31 cellular contexts compared by ENCODE assay signal in the genomic region with DNA sequence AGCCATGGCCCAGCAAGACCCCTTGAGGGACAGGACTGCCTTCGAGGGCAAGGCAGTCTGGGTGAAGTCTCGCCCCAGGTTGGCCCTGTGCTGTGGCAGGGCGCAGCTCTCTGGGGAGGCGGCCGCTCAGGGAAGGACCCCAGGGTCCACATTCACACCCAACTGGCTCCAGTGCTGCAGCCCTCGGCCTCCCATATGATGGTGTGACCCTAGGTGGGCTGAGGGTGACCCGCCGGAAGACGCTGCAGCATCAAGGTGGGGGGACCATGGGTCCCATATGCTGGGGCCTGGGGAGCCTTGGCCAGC. TPM values are rescaled to one million over a fixed set of nuclear protein-coding genes. Genes with fewer than 3 reads are reported as not detected.
"Had no signal": no experiment of that assay in that cellular context is flagged by ENCODE, and none has a peak within 500 bp of the region (broad histone marks: within the 10 kb centered on the region; RNA-seq: fewer than 3 reads in every experiment).

No MANE protein-coding gene starts in this region.

- FAIRE-seq: bronchial epithelial cell, TTC549 had no signal

- H3K27me3 ChIP-seq: ascending aorta, cardiac muscle cell had no signal

- H3K4me3 ChIP-seq: ascending aorta, cardiac muscle cell had no signal

- H3K36me3 ChIP-seq: ascending aorta, cardiac muscle cell had no signal

- H3K4me1 ChIP-seq: ascending aorta had no signal

- H3K9me3 ChIP-seq: ascending aorta had no signal

- H3K27ac ChIP-seq: ascending aorta, cardiac muscle cell, VCaP had no signal

- ATAC-seq: activated CD4-positive, alpha-beta T cell treated with anti-CD3 and anti-CD28 coated beads for 36 hours; activated CD4-positive, CD25-positive, alpha-beta regulatory T cell treated with anti-CD3 and anti-CD28 coated beads, Interleukin-2, amount 50 U/mL, for 24 hours; activated CD8-positive, alpha-beta memory T cell treated with anti-CD3 and anti-CD28 coated beads, Interleukin-2, amount 10 ng/mL, durations not matched to agents 7 days and 5 days; activated CD8-positive, alpha-beta T cell treated with anti-CD3 and anti-CD28 coated beads, Interleukin-2, amount 10 ng/mL, durations not matched to agents 7 days and 5 days; activated naive CD8-positive, alpha-beta T cell treated with anti-CD3 and anti-CD28 coated beads, Interleukin-2, amount 50 U/mL, for 24 hours had no signal

- DNase-seq: activated CD4-positive, alpha-beta memory T cell treated with anti-CD3 and anti-CD28 coated beads, Interleukin-2, amount 10 ng/mL, durations not matched to agents 7 days and 5 days; activated CD4-positive, alpha-beta T cell treated with anti-CD3 and anti-CD28 coated beads for 1 hour; activated CD4-positive, alpha-beta T cell treated with anti-CD3 and anti-CD28 coated beads for 36 hours; activated CD4-positive, alpha-beta T cell treated with anti-CD3 and anti-CD28 coated beads for 48 hours; activated CD4-positive, alpha-beta T cell treated with anti-CD3 and anti-CD28 coated beads, Interleukin-2, amount 10 ng/mL, durations not matched to agents 7 days and 5 days; activated CD4-positive, alpha-beta T cell treated with anti-CD3 and anti-CD28 coated beads, Interleukin-2, amount 50 U/mL, for 48 hours; activated CD4-positive, CD25-positive, alpha-beta regulatory T cell; activated CD8-positive, alpha-beta memory T cell treated with anti-CD3 and anti-CD28 coated beads for 24 hours; activated CD8-positive, alpha-beta memory T cell treated with anti-CD3 and anti-CD28 coated beads, Interleukin-2, amount 10 ng/mL, durations not matched to agents 7 days and 5 days; activated CD8-positive, alpha-beta memory T cell treated with anti-CD3 and anti-CD28 coated beads, Interleukin-2, amount 50 U/mL, for 48 hours; activated CD8-positive, alpha-beta T cell treated with anti-CD3 and anti-CD28 coated beads, Interleukin-2, amount 10 ng/mL, durations not matched to agents 7 days and 5 days; activated effector memory CD4-positive, alpha-beta T cell treated with Interleukin-2 at 50 U/mL for 16 hours; activated gamma-delta T cell; activated naive CD4-positive, alpha-beta T cell treated with anti-CD3 and anti-CD28 coated beads, Interleukin-2, amount 10 ng/mL, durations not matched to agents 7 days and 5 days; activated naive CD4-positive, alpha-beta T cell treated with Interleukin-2 at 50 U/mL for 16 hours; activated naive CD8-positive, alpha-beta T cell treated with anti-CD3 and anti-CD28 coated beads, Interleukin-2, amount 10 ng/mL, durations not matched to agents 7 days and 5 days; activated naive CD8-positive, alpha-beta T cell treated with anti-CD3 and anti-CD28 coated beads, Interleukin-2, amount 50 U/mL, for 24 hours; activated T-cell treated with anti-CD3 and anti-CD28 coated beads, Interleukin-2, amount 50 U/mL, for 24 hours; activated T-cell treated with anti-CD3 and anti-CD28 coated beads, Interleukin-2, amount 50 U/mL, for 48 hours; amygdala; anterior cingulate cortex; caudate nucleus; cerebellar nuclear complex; T-helper 2 cell; T-helper 9 cell had no signal

RNA-seq across cellular contexts. Expression of a gene that starts 28.0 kb away (rescaled TPM):
- total RNA-seq: activated CD4-positive, alpha-beta T cell treated with anti-CD3 and anti-CD28 coated beads for 36 hours; activated CD8-positive, alpha-beta memory T cell treated with anti-CD3 and anti-CD28 coated beads, Interleukin-2, amount 10 ng/mL, durations not matched to agents 7 days and 5 days; activated CD8-positive, alpha-beta T cell treated with anti-CD3 and anti-CD28 coated beads, Interleukin-2, amount 10 ng/mL, durations not matched to agents 7 days and 5 days; ascending aorta; bronchial epithelial cell; cardiac muscle cell had no signal
- polyA plus RNA-seq: cardiac muscle cell had no signal
